In genomic region chr20:50729925-50730764, GRCh38 we compare ENCODE assay signal across 2 cellular contexts.
TF ChIP-seq lines count a peak whose summit lies in the region.

No MANE protein-coding gene starts in this region.

TF ChIP-seq in IMR-90, 13 proteins besides CTCF, POLR2A, EP300 and RAD21:
- TF ChIP-seq MAZ (IDR thresholded peaks at IDR 0.05; ENCODE audit: borderline replicate concordance, low read depth, low read length) (no peak), SMC3 (IDR thresholded peaks at IDR 0.05; ENCODE audit: low read depth, low read length) (no peak), ELK1 (IDR thresholded peaks at IDR 0.05; ENCODE audit: borderline replicate concordance, low read depth, low read length) (no peak), BHLHE40 (IDR thresholded peaks at IDR 0.05; ENCODE audit: low read depth, low read length) (no peak), FOS (IDR thresholded peaks at IDR 0.05; ENCODE audit: low read depth, low read length) (no peak), CEBPB (IDR thresholded peaks at IDR 0.05; ENCODE audit: low read depth, low read length) (no peak), NFE2L2 (IDR thresholded peaks at IDR 0.05; ENCODE audit: low read depth, low read length) (no peak), USF2 (IDR thresholded peaks at IDR 0.05; ENCODE audit: low read depth, low read length) (no peak), CHD1 (IDR thresholded peaks at IDR 0.05; ENCODE audit: low read depth, low read length) (no peak), MAFK (IDR thresholded peaks at IDR 0.05; ENCODE audit: low read depth, low read length) (no peak)

TF ChIP-seq in GM12878, 131 proteins besides CTCF, POLR2A, EP300 and RAD21:
- TF ChIP-seq NFXL1 (IDR thresholded peaks at IDR 0.05; ENCODE audit: borderline replicate concordance): peak; percentile 34
- TF ChIP-seq ATF3 (IDR thresholded peaks at IDR 0.05; ENCODE audit: borderline replicate concordance, extremely low read depth, low read depth, low read length): no peak
TF ChIP-seq in GM12878: peak in this region for 1.
